Comparison of ENCODE assay signal across 1 cellular context in the genomic region with DNA sequence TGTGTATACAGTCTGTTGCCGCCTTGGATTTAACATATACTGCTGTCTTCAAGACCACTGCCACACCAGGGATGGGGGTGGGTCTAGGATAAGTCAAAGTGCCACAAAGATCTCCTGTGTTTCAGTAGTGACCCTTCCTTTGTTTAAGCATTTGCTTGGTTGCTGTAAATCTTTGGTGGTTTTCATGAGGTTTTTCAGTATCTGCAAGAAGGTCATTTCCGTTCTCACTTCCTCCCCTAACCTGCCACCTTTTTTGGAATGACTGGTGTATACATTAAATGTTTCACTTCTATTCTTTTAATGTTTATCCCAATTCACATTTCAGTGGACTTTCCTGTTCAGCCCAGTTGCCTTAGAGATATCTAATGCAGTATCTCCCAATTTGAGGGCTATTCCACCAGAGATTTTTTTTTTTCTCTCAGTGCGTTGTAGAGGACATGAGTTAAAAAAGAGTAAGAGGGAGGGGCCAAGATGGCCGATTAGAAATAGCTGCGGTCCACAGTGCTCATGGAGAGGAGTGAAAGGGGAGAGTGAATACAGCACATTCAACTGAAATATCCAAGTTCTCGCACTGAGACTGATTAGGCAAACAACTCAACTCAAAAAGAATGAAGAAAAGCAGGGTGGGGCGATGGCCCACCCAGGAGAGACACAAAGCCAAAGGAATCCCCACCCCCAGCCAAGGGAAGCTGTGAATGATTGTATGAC.
TF ChIP-seq lines count a peak whose summit lies in the region.

No MANE protein-coding gene starts in this region.

TF ChIP-seq in GM23338, 12 proteins besides CTCF, POLR2A, EP300 and RAD21 (continued from another document):
- TF ChIP-seq, protein P1, sequence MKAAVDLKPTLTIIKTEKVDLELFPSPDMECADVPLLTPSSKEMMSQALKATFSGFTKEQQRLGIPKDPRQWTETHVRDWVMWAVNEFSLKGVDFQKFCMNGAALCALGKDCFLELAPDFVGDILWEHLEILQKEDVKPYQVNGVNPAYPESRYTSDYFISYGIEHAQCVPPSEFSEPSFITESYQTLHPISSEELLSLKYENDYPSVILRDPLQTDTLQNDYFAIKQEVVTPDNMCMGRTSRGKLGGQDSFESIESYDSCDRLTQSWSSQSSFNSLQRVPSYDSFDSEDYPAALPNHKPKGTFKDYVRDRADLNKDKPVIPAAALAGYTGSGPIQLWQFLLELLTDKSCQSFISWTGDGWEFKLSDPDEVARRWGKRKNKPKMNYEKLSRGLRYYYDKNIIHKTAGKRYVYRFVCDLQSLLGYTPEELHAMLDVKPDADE (IDR thresholded peaks at IDR 0.05) = no peak
- no peak for TF ChIP-seq POLR2AphosphoS5 (IDR thresholded peaks at IDR 0.05; ENCODE audit: low read depth)
- TF ChIP-seq ZNF114 (CRISPR knock-in tag; IDR thresholded peaks at IDR 0.05) = no peak
- TF ChIP-seq EZH2phosphoT487 (IDR thresholded peaks at IDR 0.05; ENCODE audit: unreplicated experiment) = no peak
- no peak for TF ChIP-seq JUNB (IDR thresholded peaks at IDR 0.05; ENCODE audit: unreplicated experiment)
TF ChIP-seq in GM23338: peak in this region for 0.
